Comparison of ENCODE assay signal across 2 cellular contexts in genomic region chr7:116953372-116953726, GRCh38.
TF ChIP-seq lines count a peak whose summit lies in the region.

ST7 (plus strand) TSS chr7:116953501; CDS start chr7:116953541, 40 bp downstream.

TF ChIP-seq in HCT116, 20 proteins besides CTCF, POLR2A, EP300 and RAD21:
- TF ChIP-seq, protein P1, sequence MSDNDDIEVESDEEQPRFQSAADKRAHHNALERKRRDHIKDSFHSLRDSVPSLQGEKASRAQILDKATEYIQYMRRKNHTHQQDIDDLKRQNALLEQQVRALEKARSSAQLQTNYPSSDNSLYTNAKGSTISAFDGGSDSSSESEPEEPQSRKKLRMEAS (IDR thresholded peaks at IDR 0.05): peak; percentile 15
- no peak; the same call in none of the 2 replicates for TF ChIP-seq POLR2AphosphoS5 (IDR thresholded peaks at IDR 0.05; ENCODE audit: low read depth, low read length)
- TF ChIP-seq SIN3A (IDR thresholded peaks at IDR 0.05; ENCODE audit: low read depth): no peak
- TF ChIP-seq TCF7L2 (IDR thresholded peaks at IDR 0.05; ENCODE audit: borderline replicate concordance, extremely low read depth, insufficient read depth, insufficient read length): peak; percentile 36
- TF ChIP-seq ZBTB33 (IDR thresholded peaks at IDR 0.05; ENCODE audit: extremely low read depth, insufficient replicate concordance, low read length): no peak
- peak; percentile 15 for TF ChIP-seq YY1 (IDR thresholded peaks at IDR 0.05; ENCODE audit: extremely low read depth, insufficient replicate concordance, low read depth, low read length)
- TF ChIP-seq, protein P2, sequence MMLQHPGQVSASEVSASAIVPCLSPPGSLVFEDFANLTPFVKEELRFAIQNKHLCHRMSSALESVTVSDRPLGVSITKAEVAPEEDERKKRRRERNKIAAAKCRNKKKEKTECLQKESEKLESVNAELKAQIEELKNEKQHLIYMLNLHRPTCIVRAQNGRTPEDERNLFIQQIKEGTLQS (IDR thresholded peaks at IDR 0.05): no peak
- no peak for TF ChIP-seq SRF (IDR thresholded peaks at IDR 0.05; ENCODE audit: low read depth)
- TF ChIP-seq FOSL1 (IDR thresholded peaks at IDR 0.05; ENCODE audit: low read depth): no peak; the same call in 1 of the 2 replicates
- TF ChIP-seq EZH2phosphoT487 (IDR thresholded peaks at IDR 0.05; ENCODE audit: borderline replicate concordance): no peak
- no peak for TF ChIP-seq ZNF274 (IDR thresholded peaks at IDR 0.05; ENCODE audit: low read depth, low read length)
- TF ChIP-seq SP1 (IDR thresholded peaks at IDR 0.05; ENCODE audit: low read depth): no peak
- no peak for TF ChIP-seq EGR1 (IDR thresholded peaks at IDR 0.05; ENCODE audit: low read depth)
- no peak for TF ChIP-seq EZH2 (IDR thresholded peaks at IDR 0.05)
- TF ChIP-seq, protein P3, sequence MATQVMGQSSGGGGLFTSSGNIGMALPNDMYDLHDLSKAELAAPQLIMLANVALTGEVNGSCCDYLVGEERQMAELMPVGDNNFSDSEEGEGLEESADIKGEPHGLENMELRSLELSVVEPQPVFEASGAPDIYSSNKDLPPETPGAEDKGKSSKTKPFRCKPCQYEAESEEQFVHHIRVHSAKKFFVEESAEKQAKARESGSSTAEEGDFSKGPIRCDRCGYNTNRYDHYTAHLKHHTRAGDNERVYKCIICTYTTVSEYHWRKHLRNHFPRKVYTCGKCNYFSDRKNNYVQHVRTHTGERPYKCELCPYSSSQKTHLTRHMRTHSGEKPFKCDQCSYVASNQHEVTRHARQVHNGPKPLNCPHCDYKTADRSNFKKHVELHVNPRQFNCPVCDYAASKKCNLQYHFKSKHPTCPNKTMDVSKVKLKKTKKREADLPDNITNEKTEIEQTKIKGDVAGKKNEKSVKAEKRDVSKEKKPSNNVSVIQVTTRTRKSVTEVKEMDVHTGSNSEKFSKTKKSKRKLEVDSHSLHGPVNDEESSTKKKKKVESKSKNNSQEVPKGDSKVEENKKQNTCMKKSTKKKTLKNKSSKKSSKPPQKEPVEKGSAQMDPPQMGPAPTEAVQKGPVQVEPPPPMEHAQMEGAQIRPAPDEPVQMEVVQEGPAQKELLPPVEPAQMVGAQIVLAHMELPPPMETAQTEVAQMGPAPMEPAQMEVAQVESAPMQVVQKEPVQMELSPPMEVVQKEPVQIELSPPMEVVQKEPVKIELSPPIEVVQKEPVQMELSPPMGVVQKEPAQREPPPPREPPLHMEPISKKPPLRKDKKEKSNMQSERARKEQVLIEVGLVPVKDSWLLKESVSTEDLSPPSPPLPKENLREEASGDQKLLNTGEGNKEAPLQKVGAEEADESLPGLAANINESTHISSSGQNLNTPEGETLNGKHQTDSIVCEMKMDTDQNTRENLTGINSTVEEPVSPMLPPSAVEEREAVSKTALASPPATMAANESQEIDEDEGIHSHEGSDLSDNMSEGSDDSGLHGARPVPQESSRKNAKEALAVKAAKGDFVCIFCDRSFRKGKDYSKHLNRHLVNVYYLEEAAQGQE (IDR thresholded peaks at IDR 0.05; ENCODE audit: low read depth): no peak
- no peak for TF ChIP-seq CBX3 (IDR thresholded peaks at IDR 0.05; ENCODE audit: low read depth)

TF ChIP-seq in GM12878, 131 proteins besides CTCF, POLR2A, EP300 and RAD21 (continued from another document):
- no peak for TF ChIP-seq SREBF1 (IDR thresholded peaks at IDR 0.05; ENCODE audit: low read length)
- peak; percentile 13; the same call in 1 of the 2 replicates for TF ChIP-seq CREM (IDR thresholded peaks at IDR 0.05; ENCODE audit: low read depth)
- TF ChIP-seq, protein P4, sequence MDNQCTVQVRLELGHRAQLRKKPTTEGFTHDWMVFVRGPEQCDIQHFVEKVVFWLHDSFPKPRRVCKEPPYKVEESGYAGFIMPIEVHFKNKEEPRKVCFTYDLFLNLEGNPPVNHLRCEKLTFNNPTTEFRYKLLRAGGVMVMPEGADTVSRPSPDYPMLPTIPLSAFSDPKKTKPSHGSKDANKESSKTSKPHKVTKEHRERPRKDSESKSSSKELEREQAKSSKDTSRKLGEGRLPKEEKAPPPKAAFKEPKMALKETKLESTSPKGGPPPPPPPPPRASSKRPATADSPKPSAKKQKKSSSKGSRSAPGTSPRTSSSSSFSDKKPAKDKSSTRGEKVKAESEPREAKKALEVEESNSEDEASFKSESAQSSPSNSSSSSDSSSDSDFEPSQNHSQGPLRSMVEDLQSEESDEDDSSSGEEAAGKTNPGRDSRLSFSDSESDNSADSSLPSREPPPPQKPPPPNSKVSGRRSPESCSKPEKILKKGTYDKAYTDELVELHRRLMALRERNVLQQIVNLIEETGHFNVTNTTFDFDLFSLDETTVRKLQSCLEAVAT (IDR thresholded peaks at IDR 0.05): peak; percentile 67; the same call in 1 of the 2 replicates
- TF ChIP-seq ASH2L (IDR thresholded peaks at IDR 0.05; ENCODE audit: borderline replicate concordance, low read depth): 0 out of 2 replicates have a peak, but pooled peaks have one; percentile 51
- peak; percentile 81 for TF ChIP-seq YY1 (IDR thresholded peaks at IDR 0.05; ENCODE audit: low read depth, low read length)
- TF ChIP-seq MTA2 (IDR thresholded peaks at IDR 0.05; ENCODE audit: low read depth): no peak
- peak; percentile 52; the same call in 1 of the 2 replicates for TF ChIP-seq PML (IDR thresholded peaks at IDR 0.05; ENCODE audit: low read length)
- TF ChIP-seq RELB (IDR thresholded peaks at IDR 0.05; ENCODE audit: low read depth): no peak
- TF ChIP-seq CHD2 (IDR thresholded peaks at IDR 0.05; ENCODE audit: borderline replicate concordance, low read depth, low read length): peak; percentile 12; the same call in 1 of the 2 replicates
- TF ChIP-seq ZNF24 (IDR thresholded peaks at IDR 0.05): peak; percentile 45; the same call in 1 of the 2 replicates
- peak; percentile 66; the same call in 1 of the 2 replicates for TF ChIP-seq POLR2AphosphoS5 (IDR thresholded peaks at IDR 0.05; ENCODE audit: low read length)
- TF ChIP-seq SMAD1 (IDR thresholded peaks at IDR 0.05; ENCODE audit: low read depth, partially characterized antibody): no peak
- TF ChIP-seq SIN3A (IDR thresholded peaks at IDR 0.05; ENCODE audit: low read depth, low read length): no peak
- peak; percentile 33; the same call in 1 of the 2 replicates for TF ChIP-seq ZNF687 (IDR thresholded peaks at IDR 0.05)
- TF ChIP-seq, protein P5, sequence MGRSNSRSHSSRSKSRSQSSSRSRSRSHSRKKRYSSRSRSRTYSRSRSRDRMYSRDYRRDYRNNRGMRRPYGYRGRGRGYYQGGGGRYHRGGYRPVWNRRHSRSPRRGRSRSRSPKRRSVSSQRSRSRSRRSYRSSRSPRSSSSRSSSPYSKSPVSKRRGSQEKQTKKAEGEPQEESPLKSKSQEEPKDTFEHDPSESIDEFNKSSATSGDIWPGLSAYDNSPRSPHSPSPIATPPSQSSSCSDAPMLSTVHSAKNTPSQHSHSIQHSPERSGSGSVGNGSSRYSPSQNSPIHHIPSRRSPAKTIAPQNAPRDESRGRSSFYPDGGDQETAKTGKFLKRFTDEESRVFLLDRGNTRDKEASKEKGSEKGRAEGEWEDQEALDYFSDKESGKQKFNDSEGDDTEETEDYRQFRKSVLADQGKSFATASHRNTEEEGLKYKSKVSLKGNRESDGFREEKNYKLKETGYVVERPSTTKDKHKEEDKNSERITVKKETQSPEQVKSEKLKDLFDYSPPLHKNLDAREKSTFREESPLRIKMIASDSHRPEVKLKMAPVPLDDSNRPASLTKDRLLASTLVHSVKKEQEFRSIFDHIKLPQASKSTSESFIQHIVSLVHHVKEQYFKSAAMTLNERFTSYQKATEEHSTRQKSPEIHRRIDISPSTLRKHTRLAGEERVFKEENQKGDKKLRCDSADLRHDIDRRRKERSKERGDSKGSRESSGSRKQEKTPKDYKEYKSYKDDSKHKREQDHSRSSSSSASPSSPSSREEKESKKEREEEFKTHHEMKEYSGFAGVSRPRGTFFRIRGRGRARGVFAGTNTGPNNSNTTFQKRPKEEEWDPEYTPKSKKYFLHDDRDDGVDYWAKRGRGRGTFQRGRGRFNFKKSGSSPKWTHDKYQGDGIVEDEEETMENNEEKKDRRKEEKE (IDR thresholded peaks at IDR 0.05): no peak
- TF ChIP-seq SMAD5 (IDR thresholded peaks at IDR 0.05; ENCODE audit: low read depth): 0 out of 2 replicates have a peak, but pooled peaks have one; percentile 23
- peak; percentile 59; the same call in 1 of the 2 replicates for TF ChIP-seq CBX5 (IDR thresholded peaks at IDR 0.05; ENCODE audit: low read depth)
- TF ChIP-seq BHLHE40 (IDR thresholded peaks at IDR 0.05; ENCODE audit: borderline replicate concordance in 1 of 2, low read depth in 2 of 2, low read length in 1 of 2): 0 out of 4 replicates have a peak, but pooled peaks of 1 of the 2 experiments have one; percentile 18
- TF ChIP-seq HDGF (IDR thresholded peaks at IDR 0.05): no peak
